In genomic region chr20:35490736-35491181, GRCh38 we compare ENCODE assay signal across 8 cellular contexts. TPM values are rescaled to one million over a fixed set of nuclear protein-coding genes. Genes with fewer than 3 reads are reported as not detected.
DNase-seq lines count a peak whose midpoint lies in the region; ATAC-seq and TF ChIP-seq lines count a peak whose summit lies in the region.

No MANE protein-coding gene starts in this region.

- H3K36me3 ChIP-seq in subcutaneous abdominal adipose tissue (ENCODE audit: control insufficient read depth in 5 of 5, insufficient read depth in 5 of 5, low read length in 5 of 5), result peaks cover 13 to 80% (median 50%) of the 10 kb centered on the region in 5 donors

- peak; percentile 52 for TF ChIP-seq POLR2A in NB4 (IDR thresholded peaks at IDR 0.05; ENCODE audit: extremely low read depth, insufficient read length)

- no peaks in the 10 kb centered on the region for H3K9me3 ChIP-seq in subcutaneous abdominal adipose tissue (ENCODE audit: control insufficient read depth in 5 of 5, low read length in 5 of 5)

- H3K4me3 ChIP-seq in NB4 (ENCODE audit: low read depth, low read length) (peak overlapping the region; percentile 78), subcutaneous abdominal adipose tissue (ENCODE audit: low read depth in 1 of 5, low read length in 5 of 5) (peak overlapping the region; percentile 12 to 72 (median 65))

- DNase-seq in GF-D8 (lab: John Stamatoyannopoulos, UW) (peak; percentile 73), NB4 (ENCODE audit: low read depth) (peak; percentile 91), mucosa of gallbladder (ENCODE audit: low spot score) (peak; percentile 18), COLO829 (ENCODE audit: low spot score) (no peak), cerebellar nuclear complex (lab: John Stamatoyannopoulos, UW) (no peak)
- peak; percentile 66 to 72 for DNase-seq in activated T-cell treated with anti-CD3 and anti-CD28 coated beads, Interleukin-2, amount 50 U/mL, for 48 hours

- H3K9ac ChIP-seq in subcutaneous abdominal adipose tissue (ENCODE audit: low read length in 5 of 5), result peak overlapping the region in 3 of 5 donors; percentile 47 to 69 (median 66)

- H3K27ac ChIP-seq in subcutaneous abdominal adipose tissue (ENCODE audit: low read depth, low read length), result no peak overlapping the region

- no peak for TF ChIP-seq CTCF in NB4 (IDR thresholded peaks at IDR 0.05; ENCODE audit: low read depth, low read length)

- H3K27me3 ChIP-seq in subcutaneous abdominal adipose tissue (ENCODE audit: control insufficient read depth in 5 of 5, insufficient read depth in 4 of 5, low read length in 5 of 5), result no peaks in the 10 kb centered on the region

- H3K4me1 ChIP-seq in subcutaneous abdominal adipose tissue (ENCODE audit: control insufficient read depth in 5 of 5, insufficient read depth in 5 of 5, low read length in 5 of 5), result peaks cover 0 to 12% (median 0%) of the 10 kb centered on the region in 5 donors

- ATAC-seq in GM21619 (IDR thresholded peaks at IDR 0.05; ENCODE audit: unreplicated experiment), result peak; percentile 95

RNA-seq across cellular contexts. Expression of gene CEP250, which starts 35.4 kb away (rescaled TPM):
- 33.5 TPM for total RNA-seq in mucosa of gallbladder

RNA-seq across cellular contexts. Expression of gene C20orf173, which starts 38.7 kb away (rescaled TPM):
- not detected for total RNA-seq in mucosa of gallbladder

RNA-seq across cellular contexts. Expression of gene ERGIC3, which starts 51.1 kb away (rescaled TPM):
- total RNA-seq in mucosa of gallbladder, result 319 TPM

RNA-seq across cellular contexts. Expression of gene GDF5, which starts 52.7 kb away (rescaled TPM):
- 0.09 TPM for total RNA-seq in mucosa of gallbladder

Comparison
In these comparisons a context has a peak if more than half of its experiments do, and no peak if none do; other contexts are left out.
1. DNase-seq: peak in GF-D8 (single experiment), NB4 (single experiment), activated T-cell treated with anti-CD3 and anti-CD28 coated beads, Interleukin-2, amount 50 U/mL, for 48 hours (2 of 2) and mucosa of gallbladder (single experiment); none in COLO829 (single experiment) and cerebellar nuclear complex (0 of 2).